In the genomic region with DNA sequence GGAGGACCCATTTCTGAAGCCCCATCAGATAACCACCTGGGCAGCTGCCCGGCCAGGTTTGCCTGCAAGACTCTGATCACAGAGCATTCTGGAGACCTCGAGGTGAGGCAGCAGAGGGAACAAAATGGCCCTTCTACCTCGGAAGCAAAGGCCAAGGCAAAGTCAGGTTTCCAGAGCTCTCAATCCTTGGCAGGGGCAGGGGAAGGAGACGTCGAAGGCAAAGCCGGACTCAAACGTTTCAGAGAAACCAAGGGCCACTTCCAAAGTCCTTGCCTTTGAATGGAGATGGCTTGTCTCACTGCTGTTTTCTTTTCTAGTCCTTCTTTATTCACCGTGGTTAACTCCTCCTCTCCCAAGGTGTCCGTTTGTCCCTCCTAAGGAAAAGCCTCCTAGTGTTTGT, we compare ENCODE assay signal across 18 cellular contexts.
DNase-seq lines count a peak whose midpoint lies in the region; ATAC-seq and TF ChIP-seq lines count a peak whose summit lies in the region.
"Had no signal": no experiment of that assay in that cellular context is flagged by ENCODE, and none has a peak within 500 bp of the region (broad histone marks: within the 10 kb centered on the region; RNA-seq: fewer than 3 reads in every experiment).

No MANE protein-coding gene starts in this region.

- peaks cover 0 to 11% (median 0%) of the 10 kb centered on the region in 11 experiments; a peak in 7 of 22 replicates for H3K9me3 ChIP-seq in BLaER1 treated with 17β-estradiol and CSF1 and Interleukin-3, amounts not matched to agents 10 nM and 100 nM (replicated peaks in 1 of 11)
- no peaks in the 10 kb centered on the region for H3K9me3 ChIP-seq in esophagus squamous epithelium
- H3K9me3 ChIP-seq: neutrophil, suprapubic skin had no signal

- peak overlapping the region; percentile 53 for H3K4me3 Mint-ChIP-seq in nephron progenitor cell
- H3K4me3 Mint-ChIP-seq in activated T-cell treated with anti-CD3 and anti-CD28 coated beads, Interleukin-2, amount 50 U/mL, for 4 hours = no peak overlapping the region
- H3K4me3 Mint-ChIP-seq: CD8-positive, alpha-beta T cell; T-helper 17 cell had no signal

- no peak for TF ChIP-seq CTCF in VCaP (conservative IDR thresholded peaks at IDR 0.05)
- TF ChIP-seq CTCF in esophagus squamous epithelium (IDR thresholded peaks at IDR 0.05) = no peak
- TF ChIP-seq CTCF in nephron progenitor cell (IDR thresholded peaks at IDR 0.05) = no peak

- H3K36me3 Mint-ChIP-seq in nephron progenitor cell (ENCODE audit: low read depth) = no peaks in the 10 kb centered on the region
- H3K36me3 Mint-ChIP-seq in activated T-cell treated with anti-CD3 and anti-CD28 coated beads, Interleukin-2, amount 50 U/mL, for 4 hours (ENCODE audit: insufficient read depth) = no peaks in the 10 kb centered on the region
- H3K36me3 Mint-ChIP-seq: CD8-positive, alpha-beta T cell had no signal

- H4K20me1 ChIP-seq in BLaER1 treated with 17β-estradiol and CSF1 and Interleukin-3, amounts not matched to agents 10 nM and 100 nM = no peaks in the 10 kb centered on the region

- TF ChIP-seq POLR2A in esophagus squamous epithelium (IDR thresholded peaks at IDR 0.05) = no peak

- ATAC-seq in activated T-cell treated with anti-CD3 and anti-CD28 coated beads, Interleukin-2, amount 50 U/mL, for 4 hours = no peak
- ATAC-seq in GM19463 (IDR thresholded peaks at IDR 0.05; ENCODE audit: unreplicated experiment) = no peak
- ATAC-seq: CD8-positive, alpha-beta T cell; heart right ventricle; T-helper 17 cell had no signal

- H3K9me3 Mint-ChIP-seq in nephron progenitor cell = peaks cover 10% of the 10 kb centered on the region
- H3K9me3 Mint-ChIP-seq in activated T-cell treated with anti-CD3 and anti-CD28 coated beads, Interleukin-2, amount 50 U/mL, for 4 hours = no peaks in the 10 kb centered on the region

- no peak overlapping the region for H3K27ac ChIP-seq in BLaER1 treated with 17β-estradiol and CSF1 and Interleukin-3, amounts not matched to agents 10 nM and 100 nM
- H3K27ac ChIP-seq in VCaP (peak overlapping the region; percentile 90), esophagus squamous epithelium (peak overlapping the region in 3 of 4 donors; percentile 30 to 78 (median 72))
- H3K27ac ChIP-seq: heart right ventricle, neutrophil, right atrium auricular region, SJCRH30, suprapubic skin had no signal

- H3K27me3 ChIP-seq in BLaER1 treated with 17β-estradiol and CSF1 and Interleukin-3, amounts not matched to agents 10 nM and 100 nM = peaks cover 0 to 5% (median 0%) of the 10 kb centered on the region in 11 experiments; a peak in 4 of 22 replicates
- peaks cover 0 to 11% (median 0%) of the 10 kb centered on the region in 4 donors for H3K27me3 ChIP-seq in esophagus squamous epithelium
- H3K27me3 ChIP-seq: right atrium auricular region, SJCRH30, suprapubic skin had no signal

- intact Hi-C loops in esophagus squamous epithelium (cut with DNase I) = no loop called here

- no peak overlapping the region for H3K9ac ChIP-seq in BLaER1 treated with 17β-estradiol and CSF1 and Interleukin-3, amounts not matched to agents 10 nM and 100 nM

- WGBS in esophagus squamous epithelium, 2 donors = 46% methylated on average over 6 to 7 of the region's 9 CpGs

- peaks cover 46% of the 10 kb centered on the region for H3K27me3 Mint-ChIP-seq in nephron progenitor cell (ENCODE audit: low read depth, poor library complexity)
- peaks cover 7% of the 10 kb centered on the region for H3K27me3 Mint-ChIP-seq in activated T-cell treated with anti-CD3 and anti-CD28 coated beads, Interleukin-2, amount 50 U/mL, for 4 hours (ENCODE audit: low read depth)

- H3K4me1 ChIP-seq in BLaER1 treated with 17β-estradiol and CSF1 and Interleukin-3, amounts not matched to agents 10 nM and 100 nM = peaks cover 0 to 49% (median 41%) of the 10 kb centered on the region in 10 experiments; a peak in 14 of 20 replicates
- peaks cover 12 to 45% (median 16%) of the 10 kb centered on the region in 3 donors for H3K4me1 ChIP-seq in esophagus squamous epithelium
- H3K4me1 ChIP-seq: heart right ventricle, right atrium auricular region had no signal

- no peaks in the 10 kb centered on the region for H3K36me3 ChIP-seq in BLaER1 treated with 17β-estradiol and CSF1 and Interleukin-3, amounts not matched to agents 10 nM and 100 nM
- no peaks in the 10 kb centered on the region for H3K36me3 ChIP-seq in esophagus squamous epithelium
- H3K36me3 ChIP-seq: heart right ventricle, neutrophil, right atrium auricular region, SJCRH30, suprapubic skin had no signal

- DNase-seq in esophagus squamous epithelium (lab: John Stamatoyannopoulos, UW) (no peak), nephron progenitor cell (no peak), NCI-H345 (lab: John Stamatoyannopoulos, UW) (no peak), AG20443 (ENCODE audit: low spot score) (no peak)
- DNase-seq in activated T-cell treated with anti-CD3 and anti-CD28 coated beads, Interleukin-2, amount 50 U/mL, for 4 hours = no peak
- DNase-seq: activated CD4-positive, alpha-beta T cell treated with anti-CD3 and anti-CD28 coated beads, Interleukin-2, amount 50 U/mL, for 48 hours; activated gamma-delta T cell treated with Interleukin-2 at 50 U/mL for 16 hours; CD8-positive, alpha-beta T cell; heart right ventricle; NCI-H1436; SJCRH30; T-helper 17 cell had no signal

- H3K4me1 Mint-ChIP-seq in nephron progenitor cell = peaks cover 50% of the 10 kb centered on the region
- H3K4me1 Mint-ChIP-seq in activated T-cell treated with anti-CD3 and anti-CD28 coated beads, Interleukin-2, amount 50 U/mL, for 4 hours (ENCODE audit: low read depth) = no peaks in the 10 kb centered on the region
- H3K4me1 Mint-ChIP-seq: T-helper 17 cell had no signal

- H3K27ac Mint-ChIP-seq in nephron progenitor cell = peak overlapping the region; percentile 51
- H3K27ac Mint-ChIP-seq: CD8-positive, alpha-beta T cell; T-helper 17 cell had no signal

- H3K4me2 ChIP-seq in BLaER1 treated with 17β-estradiol and CSF1 and Interleukin-3, amounts not matched to agents 10 nM and 100 nM = peak overlapping the region in 8 of 11 experiments; percentile 9 to 69 (median 59); a peak in 12 of 22 replicates

- H3K4me3 ChIP-seq in BLaER1 treated with 17β-estradiol and CSF1 and Interleukin-3, amounts not matched to agents 10 nM and 100 nM = no peak overlapping the region
- no peak overlapping the region for H3K4me3 ChIP-seq in esophagus squamous epithelium
- H3K4me3 ChIP-seq: heart right ventricle, right atrium auricular region, SJCRH30, suprapubic skin had no signal

Comparison
In these comparisons a context has a peak if more than half of its experiments do, and no peak if none do; other contexts are left out.
1. H3K27ac ChIP-seq: peak in VCaP (single experiment) and esophagus squamous epithelium (3 of 4); none in BLaER1 treated with 17β-estradiol and CSF1 and Interleukin-3, amounts not matched to agents 10 nM and 100 nM (0 of 11).